In the genomic region with DNA sequence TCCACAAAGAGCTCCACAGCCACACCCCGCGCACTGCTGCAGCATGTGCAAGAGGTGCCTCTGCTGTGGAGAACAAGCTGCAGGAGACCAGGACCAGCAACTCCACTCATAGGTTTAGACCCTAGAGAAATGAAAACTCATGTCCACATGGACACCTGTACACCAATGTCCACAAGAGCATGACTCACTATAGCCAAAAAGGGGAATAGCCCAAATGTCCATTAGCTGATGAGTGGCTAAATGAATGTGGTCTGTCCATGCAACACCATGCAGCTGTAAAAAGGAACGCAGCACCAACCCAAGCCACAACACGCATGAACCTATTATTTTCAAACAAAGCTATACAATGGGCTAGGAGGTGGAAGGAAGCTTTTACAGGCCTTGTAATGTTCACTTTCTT, we compare ENCODE assay signal across 16 cellular contexts. TPM values are rescaled to one million over a fixed set of nuclear protein-coding genes. Genes with fewer than 3 reads are reported as not detected.
DNase-seq lines count a peak whose midpoint lies in the region; ATAC-seq, FAIRE-seq and TF ChIP-seq lines count a peak whose summit lies in the region.
"Had no signal": no experiment of that assay in that cellular context is flagged by ENCODE, and none has a peak within 500 bp of the region (broad histone marks: within the 10 kb centered on the region; RNA-seq: fewer than 3 reads in every experiment).

No MANE protein-coding gene starts in this region.

- RAD21 ChIA-PET in HCT116 (lab: Charles Lee; ENCODE audit: low non-redundant PET in 1 of 2, low total read pairs in 2 of 2, uncharacterized antibody in 2 of 2, unreplicated experiment in 2 of 2): interaction anchor here in 1 of 2 experiments (0.5 kb wide), 1 partner anchor 348 kb away, joined by 4 read pairs; no protein-coding TSS in a partner anchor

- H3K4me1 ChIP-seq in HCT116 (ENCODE audit: control insufficient read depth in 1 of 2, insufficient read depth in 2 of 2, low read length in 2 of 2): peaks cover 28 to 48% of the 10 kb centered on the region in 2 experiments

- H3K27ac Mint-ChIP-seq in activated B cell treated with CpG ODN at 0.5 μM for 24 hours: peak overlapping the region; percentile 18

- BruUV-seq in HCT116 (replicated peaks; lab: Mats Ljungman, UMichigan): no TSS peak

- 0 out of 2 replicates have a peak overlapping the region, but pooled peaks have one; percentile 1 for H3K4me2 ChIP-seq in HCT116 (ENCODE audit: low read length)
- H3K4me2 ChIP-seq: A549 had no signal

- no peaks in the 10 kb centered on the region for H3K27me3 ChIP-seq in HCT116 (ENCODE audit: insufficient read depth, low read length)
- H3K27me3 ChIP-seq: BE2C had no signal

- FAIRE-seq in D721Med (lab: Jason Lieb, UNC): no peak
- FAIRE-seq: A549, GM12878, H1 had no signal

- H3K27ac ChIP-seq in HCT116 (ENCODE audit: low read depth, low read length): peak overlapping the region; percentile 4; the same call in 1 of the 2 replicates

- H2AFZ ChIP-seq in HCT116 (ENCODE audit: low read depth, low read length, poor library complexity, severe bottlenecking): no peak overlapping the region

- H3K36me3 Mint-ChIP-seq in activated B cell treated with CpG ODN at 0.5 μM for 24 hours (ENCODE audit: low read depth): peaks cover 42% of the 10 kb centered on the region

- H4K20me1 ChIP-seq in HCT116 (ENCODE audit: insufficient read depth): no peaks in the 10 kb centered on the region

- peaks cover 12% of the 10 kb centered on the region for H3K4me1 Mint-ChIP-seq in activated B cell treated with CpG ODN at 0.5 μM for 24 hours
- H3K4me1 Mint-ChIP-seq: CD8-positive, alpha-beta memory T cell had no signal

- H3K27me3 Mint-ChIP-seq in activated B cell treated with CpG ODN at 0.5 μM for 24 hours: no peaks in the 10 kb centered on the region
- H3K27me3 Mint-ChIP-seq: CD8-positive, alpha-beta memory T cell had no signal

- TF ChIP-seq CTCF in HCT116 (IDR thresholded peaks at IDR 0.05 in 2 of 3, conservative IDR thresholded peaks at IDR 0.05 in 1 of 3; ENCODE audit: borderline replicate concordance in 1 of 3, insufficient read depth in 1 of 3, low read depth in 2 of 3, low read length in 2 of 3) (no peak), activated B cell treated with CpG ODN at 0.5 μM for 24 hours (IDR thresholded peaks at IDR 0.05) (no peak), D721Med (IDR thresholded peaks at IDR 0.05; ENCODE audit: insufficient read depth, missing control alignments) (no peak)

- POLR2A ChIA-PET in HCT116 (lab: Charles Lee): interaction anchor here (0.7 to 2.3 kb wide), 2 partner anchors 17 to 182 kb away, joined by 3 to 7 read pairs; no protein-coding TSS in a partner anchor
- POLR2A ChIA-PET in activated B cell treated with CpG ODN at 0.5 μM for 24 hours (lab: Charles Lee): interaction anchor here (0.6 to 1.6 kb wide), 5 partner anchors 12 to 88 kb away, joined by 3 to 8 read pairs (median 3); a partner anchor contains a TSS
- POLR2A ChIA-PET in HEK293T (lab: Yijun Ruan, JAX): interaction anchor here (0.8 kb wide), 1 partner anchor 51 kb away, joined by 3 read pairs; a partner anchor contains a TSS

- H3K9me3 ChIP-seq in HCT116 (ENCODE audit: control insufficient read depth in 1 of 2, insufficient read depth in 1 of 2, low read depth in 1 of 2, low read length in 2 of 2): no peaks in the 10 kb centered on the region
- H3K9me3 ChIP-seq: A549, BE2C, Caco-2, HAP-1 had no signal

- DNase-seq in HCT116 (ENCODE audit: low read depth, low spot score): no peak
- no peak for DNase-seq in activated B cell treated with CpG ODN at 0.5 μM for 24 hours
- DNase-seq in myocyte (ENCODE audit: low read depth): peak; percentile 75
- DNase-seq in HEK293T (ENCODE audit: extremely low spot score): no peak
- no peak for DNase-seq in D721Med (ENCODE audit: insufficient read length, low spot score)
- no peak for DNase-seq in NK-92 treated with Interleukin-12 subunit alpha and Interleukin-12 subunit beta, amount 100 ng/mL, for 24 hours (lab: John Stamatoyannopoulos, UW)
- DNase-seq: BE2C; Caco-2; CD8-positive, alpha-beta memory T cell; DMS 273 treated with DMSO at 0.1 percent for 48 hours; KBM-7 had no signal

- TF ChIP-seq RAD21 in HCT116 (IDR thresholded peaks at IDR 0.05; ENCODE audit: low read depth): no peak

- H3K36me3 ChIP-seq in HCT116 (ENCODE audit: control insufficient read depth in 1 of 2, insufficient read depth in 2 of 2, low read length in 2 of 2): peaks cover 2 to 27% of the 10 kb centered on the region in 2 experiments; a peak in 3 of 4 replicates

- no peaks in the 10 kb centered on the region for H3K9me3 Mint-ChIP-seq in activated B cell treated with CpG ODN at 0.5 μM for 24 hours
- H3K9me3 Mint-ChIP-seq: CD8-positive, alpha-beta memory T cell had no signal

- intact Hi-C loops in HCT116 (cut with micrococcal nuclease): loop anchor here (5.0 kb wide), 2 partner anchors 244 to 341 kb away; a partner anchor contains a TSS
- intact Hi-C loops in activated B cell treated with CpG ODN at 0.5 μM for 24 hours (cut with micrococcal nuclease): no loop called here

- H3K79me2 ChIP-seq in HCT116 (ENCODE audit: insufficient read depth, low read length): peaks cover 63% of the 10 kb centered on the region

- no peak overlapping the region for H3K4me3 ChIP-seq in HCT116 (replicated peaks in 1 of 2; ENCODE audit: low read depth in 1 of 2, low read length in 2 of 2)
- H3K4me3 ChIP-seq: A549, GM12878, HAP-1 had no signal

- no peak overlapping the region for H3K9ac ChIP-seq in HCT116 (ENCODE audit: low read length)

- CTCF ChIA-PET in HCT116 (lab: Charles Lee): interaction anchor here (1.7 kb wide), 1 partner anchor 10 kb away, joined by 5 read pairs; no protein-coding TSS in a partner anchor
- CTCF ChIA-PET in activated B cell treated with CpG ODN at 0.5 μM for 24 hours (lab: Charles Lee): no interaction called here
- CTCF ChIA-PET in HEK293T (lab: Yijun Ruan, JAX): no interaction called here

- H3K4me3 Mint-ChIP-seq in activated B cell treated with CpG ODN at 0.5 μM for 24 hours: no peak overlapping the region
- H3K4me3 Mint-ChIP-seq: CD8-positive, alpha-beta memory T cell had no signal

- ATAC-seq in HCT116 (no peak), activated B cell treated with CpG ODN at 0.5 μM for 24 hours (ENCODE audit: low read depth) (no peak), GM19455 (IDR thresholded peaks at IDR 0.05; ENCODE audit: unreplicated experiment) (no peak)
- ATAC-seq: A549, GM12878 had no signal

- H3K9me2 ChIP-seq in HCT116 (ENCODE audit: insufficient read depth): no peaks in the 10 kb centered on the region

- no peak for TF ChIP-seq POLR2A in HCT116 (IDR thresholded peaks at IDR 0.05; ENCODE audit: borderline replicate concordance, extremely low read depth, insufficient read depth, insufficient read length)

TF ChIP-seq in HCT116, 20 proteins besides CTCF, POLR2A, EP300 and RAD21 (continues in another document):
- no peak for TF ChIP-seq CEBPB (IDR thresholded peaks at IDR 0.05; ENCODE audit: low read depth)
- TF ChIP-seq TCF7L2 (IDR thresholded peaks at IDR 0.05; ENCODE audit: borderline replicate concordance, extremely low read depth, insufficient read depth, insufficient read length): no peak
- no peak for TF ChIP-seq EGR1 (IDR thresholded peaks at IDR 0.05; ENCODE audit: low read depth)

TF ChIP-seq in HEK293T, 16 proteins besides CTCF, POLR2A, EP300 and RAD21:
- TF ChIP-seq NFRKB (IDR thresholded peaks at IDR 0.05): no peak
- no peak for TF ChIP-seq FOXM1 (IDR thresholded peaks at IDR 0.05; ENCODE audit: borderline replicate concordance)
- no peak for TF ChIP-seq TARDBP (IDR thresholded peaks at IDR 0.05)
- no peak for TF ChIP-seq ARNT (IDR thresholded peaks at IDR 0.05)
- no peak for TF ChIP-seq FOXK2 (IDR thresholded peaks at IDR 0.05)
- TF ChIP-seq SP1 (IDR thresholded peaks at IDR 0.05): no peak
- no peak for TF ChIP-seq BHLHE40 (IDR thresholded peaks at IDR 0.05; ENCODE audit: borderline replicate concordance)
- no peak for TF ChIP-seq L3MBTL2 (conservative IDR thresholded peaks at IDR 0.05)

RNA-seq across cellular contexts. Expression of a gene that starts 18.1 kb away (rescaled TPM):
- total RNA-seq in HCT116 (2021; ENCODE audit: unreplicated experiment) (155 TPM), activated B cell treated with CpG ODN at 0.5 μM for 24 hours (58.0 and 60.2 TPM in 2 replicates), myocyte (98.8 and 116 TPM in 2 replicates)
- 150 and 152 TPM in 2 replicates for polyA plus RNA-seq in HCT116 (2012)
- 74.3 TPM for polyA plus RNA-seq in myocyte (2012)

RNA-seq across cellular contexts. Expression of a gene that starts 50.4 kb away (rescaled TPM):
- total RNA-seq in HCT116 (2021; ENCODE audit: unreplicated experiment) (595 TPM), activated B cell treated with CpG ODN at 0.5 μM for 24 hours (762 and 801 TPM in 2 replicates), myocyte (382 and 394 TPM in 2 replicates)
- 271 and 320 TPM in 2 replicates for polyA plus RNA-seq in HCT116 (2012)
- polyA plus RNA-seq in myocyte (2012): 216 TPM
